13 cellular contexts compared by ENCODE assay signal in the genomic region with DNA sequence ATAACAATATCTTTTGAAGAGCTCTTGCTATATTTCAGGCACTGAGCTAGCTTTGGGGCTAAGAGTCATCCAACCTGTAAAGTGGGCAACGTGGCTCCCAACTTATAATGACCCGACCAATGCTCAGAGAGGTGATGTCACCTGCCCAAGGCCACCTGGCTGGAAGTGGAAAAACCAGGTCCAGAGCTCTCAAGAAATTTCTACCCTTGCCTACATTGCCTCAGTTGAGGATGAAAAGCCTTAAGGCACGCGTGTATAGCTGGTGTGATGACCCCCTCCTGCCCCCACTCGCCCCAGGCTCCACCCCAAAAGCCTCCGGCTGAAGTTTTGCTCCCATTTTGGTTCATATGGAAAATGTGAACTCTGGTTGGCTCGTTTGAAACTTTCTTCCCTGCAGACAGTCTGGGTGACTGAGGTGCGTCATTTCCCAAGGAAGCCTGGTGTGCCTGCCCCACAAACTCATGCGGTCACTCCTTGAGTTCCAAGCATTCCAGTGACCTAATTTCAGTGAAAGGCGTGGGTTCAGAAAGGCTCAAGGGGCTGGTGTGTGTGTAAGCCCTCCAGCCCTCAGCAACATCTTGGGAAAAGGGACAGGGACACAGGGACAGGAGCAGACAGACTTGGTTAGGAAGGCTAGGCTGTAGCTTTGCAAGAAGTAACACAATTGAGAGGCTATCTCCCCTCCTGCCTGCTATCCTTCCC. TPM values are rescaled to one million over a fixed set of nuclear protein-coding genes. Genes with fewer than 3 reads are reported as not detected.
DNase-seq lines count a peak whose midpoint lies in the region; ATAC-seq, FAIRE-seq and TF ChIP-seq lines count a peak whose summit lies in the region.
"Had no signal": no experiment of that assay in that cellular context is flagged by ENCODE, and none has a peak within 500 bp of the region (broad histone marks: within the 10 kb centered on the region; RNA-seq: fewer than 3 reads in every experiment).

No MANE protein-coding gene starts in this region.

- TF ChIP-seq CTCF in bronchial epithelial cell (IDR thresholded peaks at IDR 0.05; ENCODE audit: insufficient read depth, low read length, severe bottlenecking): no peak
- no peak for TF ChIP-seq CTCF in lower lobe of right lung (IDR thresholded peaks at IDR 0.05)
- no peak for TF ChIP-seq CTCF in coronary artery (IDR thresholded peaks at IDR 0.05)
- no peak for TF ChIP-seq CTCF in Peyer's patch (IDR thresholded peaks at IDR 0.05)

- H3K27ac ChIP-seq in lower lobe of right lung (no peak overlapping the region), coronary artery (no peak overlapping the region), Peyer's patch (no peak overlapping the region)

- no peak for FAIRE-seq in bronchial epithelial cell (lab: Jason Lieb, UNC)
- FAIRE-seq: endometrium had no signal

- in situ Hi-C loops in G401 (cut with HindIII; ENCODE audit: low sequenced_read_pairs): no loop called here

- intact Hi-C loops in lower lobe of right lung (cut with DNase I): no loop called here

- peaks cover 2% of the 10 kb centered on the region for H3K36me3 Mint-ChIP-seq in T-helper 17 cell (ENCODE audit: low read depth)

- H3K4me1 ChIP-seq in lower lobe of right lung: no peaks in the 10 kb centered on the region
- no peaks in the 10 kb centered on the region for H3K4me1 ChIP-seq in Peyer's patch

- DNase-seq in AG08396 (ENCODE audit: low spot score) (peak; percentile 65), LoVo (ENCODE audit: low spot score) (peak; percentile 74), bronchial epithelial cell (ENCODE audit: low read depth) (peak; percentile 99), lower lobe of right lung (no peak), G401 (ENCODE audit: low spot score) (no peak), T-helper 17 cell (no peak), coronary artery (ENCODE audit: low spot score) (no peak), Peyer's patch (no peak)
- DNase-seq: activated naive CD4-positive, alpha-beta T cell treated with anti-CD3 and anti-CD28 coated beads, Interleukin-2, amount 50 U/mL, for 16 hours; C1 segment of cervical spinal cord; stimulated activated CD4-positive, alpha-beta T cell treated with anti-CD3 and anti-CD28 coated beads, Interleukin-12 subunit alpha, Interleukin-12 subunit beta, amount 100 ng/mL, for 4 hours; stimulated activated naive CD8-positive, alpha-beta T cell treated with anti-CD3 and anti-CD28 coated beads, Interleukin-15, amount 100 ng/mL, for 72 hours had no signal

- H3K4me3 Mint-ChIP-seq in T-helper 17 cell: no peak overlapping the region
- H3K4me3 Mint-ChIP-seq: stimulated activated naive CD8-positive, alpha-beta T cell treated with anti-CD3 and anti-CD28 coated beads, Interleukin-15, amount 100 ng/mL, for 72 hours had no signal

- no peak overlapping the region for H3K4me3 ChIP-seq in bronchial epithelial cell (ENCODE audit: low read depth, low read length)
- H3K4me3 ChIP-seq in lower lobe of right lung: no peak overlapping the region
- no peak overlapping the region for H3K4me3 ChIP-seq in coronary artery
- H3K4me3 ChIP-seq in Peyer's patch: no peak overlapping the region

- ATAC-seq in lower lobe of right lung: peak; percentile 87 to 89
- ATAC-seq in T-helper 17 cell: no peak
- ATAC-seq: stimulated activated naive CD8-positive, alpha-beta T cell treated with anti-CD3 and anti-CD28 coated beads, Interleukin-15, amount 100 ng/mL, for 72 hours had no signal

- H3K36me3 ChIP-seq in bronchial epithelial cell (ENCODE audit: control insufficient read depth, insufficient read depth, low read length): no peaks in the 10 kb centered on the region
- H3K36me3 ChIP-seq in lower lobe of right lung: no peaks in the 10 kb centered on the region
- no peaks in the 10 kb centered on the region for H3K36me3 ChIP-seq in Peyer's patch

- H3K27me3 ChIP-seq in bronchial epithelial cell (ENCODE audit: control insufficient read depth, insufficient read depth, low read length) (no peaks in the 10 kb centered on the region), lower lobe of right lung (ENCODE audit: low read depth) (no peaks in the 10 kb centered on the region), Peyer's patch (no peaks in the 10 kb centered on the region)

- H3K27ac Mint-ChIP-seq in T-helper 17 cell: no peak overlapping the region
- H3K27ac Mint-ChIP-seq: stimulated activated naive CD8-positive, alpha-beta T cell treated with anti-CD3 and anti-CD28 coated beads, Interleukin-15, amount 100 ng/mL, for 72 hours had no signal

- no peaks in the 10 kb centered on the region for H3K4me1 Mint-ChIP-seq in T-helper 17 cell
- H3K4me1 Mint-ChIP-seq: stimulated activated naive CD8-positive, alpha-beta T cell treated with anti-CD3 and anti-CD28 coated beads, Interleukin-15, amount 100 ng/mL, for 72 hours had no signal

- peaks cover 30% of the 10 kb centered on the region for H3K27me3 Mint-ChIP-seq in T-helper 17 cell

- TF ChIP-seq POLR2A in Peyer's patch (IDR thresholded peaks at IDR 0.05): no peak

- H3K9me3 ChIP-seq in lower lobe of right lung: no peaks in the 10 kb centered on the region
- H3K9me3 ChIP-seq in T-helper 17 cell (ENCODE audit: control insufficient read depth, low read length, poor library complexity, severe bottlenecking): no peaks in the 10 kb centered on the region
- no peaks in the 10 kb centered on the region for H3K9me3 ChIP-seq in Peyer's patch

RNA-seq across cellular contexts. Expression of gene HTR1D, which starts 20.5 kb away (rescaled TPM):
- total RNA-seq in bronchial epithelial cell: under 0.01 and 0.26 TPM in 2 replicates
- total RNA-seq in lower lobe of right lung: 1.1 TPM
- 0.07 TPM in 1 of 2 replicates, not detected in the other for total RNA-seq in G401 (2014; rRNA removed; shearing (Covaris generic))
- not detected for total RNA-seq in T-helper 17 cell
- total RNA-seq in Peyer's patch: 10 to 100 TPM in 2 of 4 donors, 1 to 10 TPM in 2; 2.5 to 23.1 (median 11.1) TPM

RNA-seq across cellular contexts. Expression of gene LUZP1, which starts 28.1 kb away (rescaled TPM):
- total RNA-seq in bronchial epithelial cell (17.6 and 19.6 TPM in 2 replicates), lower lobe of right lung (32.5 TPM), T-helper 17 cell (10 to 100 TPM; 24.7 to 27.3 TPM), Peyer's patch (10 to 100 TPM; 38.8 to 92.8 (median 70.4) TPM)
- total RNA-seq in G401 (2014; rRNA removed; shearing (Covaris generic)): 18.4 and 34.8 TPM in 2 replicates

Comparison
In these comparisons a context has a peak if more than half of its experiments do, and no peak if none do; other contexts are left out.
1. DNase-seq: peak in AG08396 (single experiment), LoVo (single experiment) and bronchial epithelial cell (single experiment); none in lower lobe of right lung (single experiment), G401 (single experiment), T-helper 17 cell (0 of 3), coronary artery (single experiment) and Peyer's patch (0 of 3).